In genomic region chr4:174154455-174154854, GRCh38 we compare ENCODE assay signal across 11 cellular contexts.
DNase-seq lines count a peak whose midpoint lies in the region; ATAC-seq and TF ChIP-seq lines count a peak whose summit lies in the region.
"Had no signal": no experiment of that assay in that cellular context is flagged by ENCODE, and none has a peak within 500 bp of the region (broad histone marks: within the 10 kb centered on the region; RNA-seq: fewer than 3 reads in every experiment).

No MANE protein-coding gene starts in this region.

- CTCF ChIA-PET in CD8-positive, alpha-beta memory T cell (lab: Charles Lee) = no interaction called here

- H3K9me3 ChIP-seq in RWPE2 (ENCODE audit: severe bottlenecking) = no peaks in the 10 kb centered on the region
- no peaks in the 10 kb centered on the region for H3K9me3 ChIP-seq in sigmoid colon
- no peaks in the 10 kb centered on the region for H3K9me3 ChIP-seq in CD8-positive, alpha-beta memory T cell (ENCODE audit: low read length)

- TF ChIP-seq POLR2A in sigmoid colon (IDR thresholded peaks at IDR 0.05) = no peak

- intact Hi-C loops in sigmoid colon (cut with DNase I) = loop anchor here (5.0 to 10.0 kb wide), 2 partner anchors 350 to 617 kb away; no protein-coding TSS in a partner anchor

- TF ChIP-seq CTCF in RWPE2 (IDR thresholded peaks at IDR 0.05; ENCODE audit: poor library complexity, severe bottlenecking) = no peak
- TF ChIP-seq CTCF in sigmoid colon (IDR thresholded peaks at IDR 0.05) = no peak
- no peak for TF ChIP-seq CTCF in progenitor cell of endocrine pancreas (IDR thresholded peaks at IDR 0.05; ENCODE audit: unreplicated experiment)

- H3K27ac ChIP-seq in RWPE2 (ENCODE audit: poor library complexity, severe bottlenecking) (no peak overlapping the region), sigmoid colon (peak overlapping the region; percentile 55 to 82 (median 77))
- no peak overlapping the region for H3K27ac ChIP-seq in CD8-positive, alpha-beta memory T cell (ENCODE audit: low read depth, low read length)

- no peaks in the 10 kb centered on the region for H3K36me3 ChIP-seq in RWPE2 (ENCODE audit: low read depth)
- no peaks in the 10 kb centered on the region for H3K36me3 ChIP-seq in sigmoid colon
- no peaks in the 10 kb centered on the region for H3K36me3 ChIP-seq in CD8-positive, alpha-beta memory T cell (ENCODE audit: insufficient read depth, low read length)

- peak; percentile 78; the same call in 2 of the 3 replicates for ATAC-seq in RWPE2 (ENCODE audit: low read depth)
- ATAC-seq in effector memory CD8-positive, alpha-beta T cell (replicated peaks) = no peak
- ATAC-seq: sciatic nerve had no signal

- 23 to 53% methylated on average over 3 of the region's 3 CpGs for WGBS in sigmoid colon, 2 donors

- peaks cover 0 to 2% of the 10 kb centered on the region in 2 donors for H3K4me1 Mint-ChIP-seq in effector memory CD8-positive, alpha-beta T cell (ENCODE audit: low read depth in 2 of 2)
- no peaks in the 10 kb centered on the region for H3K4me1 Mint-ChIP-seq in CD8-positive, alpha-beta memory T cell
- no peaks in the 10 kb centered on the region for H3K4me1 Mint-ChIP-seq in progenitor cell of endocrine pancreas (ENCODE audit: low read depth)

- H3K9me3 Mint-ChIP-seq in effector memory CD8-positive, alpha-beta T cell = no peaks in the 10 kb centered on the region
- no peaks in the 10 kb centered on the region for H3K9me3 Mint-ChIP-seq in CD8-positive, alpha-beta memory T cell
- no peaks in the 10 kb centered on the region for H3K9me3 Mint-ChIP-seq in progenitor cell of endocrine pancreas (ENCODE audit: low read depth)

- H3K36me3 Mint-ChIP-seq in effector memory CD8-positive, alpha-beta T cell (ENCODE audit: insufficient read depth) = no peaks in the 10 kb centered on the region
- H3K36me3 Mint-ChIP-seq in CD8-positive, alpha-beta memory T cell = no peaks in the 10 kb centered on the region
- H3K36me3 Mint-ChIP-seq in progenitor cell of endocrine pancreas (ENCODE audit: insufficient read depth) = no peaks in the 10 kb centered on the region
- H3K36me3 Mint-ChIP-seq: activated naive CD8-positive, alpha-beta T cell had no signal

- DNase-seq in ELR (ENCODE audit: low read depth) (peak; percentile 79), RWPE2 (ENCODE audit: low spot score) (no peak), fibroblast of the conjunctiva (ENCODE audit: low read depth) (peak; percentile 47), sigmoid colon (peak; percentile 71), NCI-H2029 (lab: John Stamatoyannopoulos, UW) (no peak), progenitor cell of endocrine pancreas (ENCODE audit: low spot score, unreplicated experiment) (no peak)
- no peak for DNase-seq in effector memory CD8-positive, alpha-beta T cell
- no peak for DNase-seq in CD8-positive, alpha-beta memory T cell
- DNase-seq: MV-4-11 had no signal

- peaks cover 4% of the 10 kb centered on the region for H3K4me1 ChIP-seq in RWPE2 (ENCODE audit: insufficient read depth, poor library complexity, severe bottlenecking)
- peaks cover 0 to 58% (median 28%) of the 10 kb centered on the region in 4 donors for H3K4me1 ChIP-seq in sigmoid colon
- H3K4me1 ChIP-seq in CD8-positive, alpha-beta memory T cell (ENCODE audit: insufficient read depth, low read length) = no peaks in the 10 kb centered on the region

- H3K27me3 ChIP-seq in RWPE2 (ENCODE audit: insufficient read depth, poor library complexity, severe bottlenecking) (no peaks in the 10 kb centered on the region), sigmoid colon (no peaks in the 10 kb centered on the region)
- H3K27me3 ChIP-seq in CD8-positive, alpha-beta memory T cell (ENCODE audit: insufficient read depth, low read length, poor library complexity, severe bottlenecking) = no peaks in the 10 kb centered on the region

- no peak for TF ChIP-seq EP300 in sigmoid colon (IDR thresholded peaks at IDR 0.05)

- H3K27ac Mint-ChIP-seq in effector memory CD8-positive, alpha-beta T cell = no peak overlapping the region
- H3K27ac Mint-ChIP-seq in CD8-positive, alpha-beta memory T cell = no peak overlapping the region
- no peak overlapping the region for H3K27ac Mint-ChIP-seq in progenitor cell of endocrine pancreas
- H3K27ac Mint-ChIP-seq: activated naive CD8-positive, alpha-beta T cell had no signal

- peak overlapping the region; percentile 4 for H3K4me3 ChIP-seq in RWPE2 (ENCODE audit: severe bottlenecking)
- peak overlapping the region; percentile 22 to 46 (median 34) for H3K4me3 ChIP-seq in sigmoid colon
- no peak overlapping the region for H3K4me3 ChIP-seq in CD8-positive, alpha-beta memory T cell (ENCODE audit: low read length)

- peaks cover 9 to 42% of the 10 kb centered on the region in 2 donors for H3K27me3 Mint-ChIP-seq in effector memory CD8-positive, alpha-beta T cell
- H3K27me3 Mint-ChIP-seq in CD8-positive, alpha-beta memory T cell = peaks cover 12 to 57% of the 10 kb centered on the region in 2 donors
- peaks cover 22% of the 10 kb centered on the region for H3K27me3 Mint-ChIP-seq in progenitor cell of endocrine pancreas

- no peak overlapping the region for H3K4me3 Mint-ChIP-seq in effector memory CD8-positive, alpha-beta T cell
- no peak overlapping the region for H3K4me3 Mint-ChIP-seq in CD8-positive, alpha-beta memory T cell
- H3K4me3 Mint-ChIP-seq in progenitor cell of endocrine pancreas (ENCODE audit: low read depth) = no peak overlapping the region
- H3K4me3 Mint-ChIP-seq: activated naive CD8-positive, alpha-beta T cell had no signal

- POLR2A ChIA-PET in CD8-positive, alpha-beta memory T cell (lab: Charles Lee) = no interaction called here

Comparison
In these comparisons a context has a peak if more than half of its experiments do, and no peak if none do; other contexts are left out.
1. DNase-seq: peak in ELR (single experiment), fibroblast of the conjunctiva (single experiment) and sigmoid colon (single experiment); none in RWPE2 (single experiment), effector memory CD8-positive, alpha-beta T cell (0 of 3), NCI-H2029 (single experiment), CD8-positive, alpha-beta memory T cell (0 of 5) and progenitor cell of endocrine pancreas (single experiment).
2. H3K27ac ChIP-seq: peak in sigmoid colon (4 of 4); none in RWPE2 (single experiment) and CD8-positive, alpha-beta memory T cell (single experiment).